In genomic region chr6:36914227-36914794, GRCh38 we compare ENCODE assay signal across 9 cellular contexts. TPM values are rescaled to one million over a fixed set of nuclear protein-coding genes. Genes with fewer than 3 reads are reported as not detected.
DNase-seq lines count a peak whose midpoint lies in the region; ATAC-seq, FAIRE-seq and TF ChIP-seq lines count a peak whose summit lies in the region.
"Had no signal": no experiment of that assay in that cellular context is flagged by ENCODE, and none has a peak within 500 bp of the region (broad histone marks: within the 10 kb centered on the region; RNA-seq: fewer than 3 reads in every experiment).

No MANE protein-coding gene starts in this region.

- no peak for ATAC-seq in GM18505 (IDR thresholded peaks at IDR 0.05; ENCODE audit: unreplicated experiment)

- no peaks in the 10 kb centered on the region for H3K9me3 Mint-ChIP-seq in T-helper 1 cell treated with Interleukin-12 subunit alpha and Interleukin-12 subunit beta and Interleukin-4 antibody, amounts not matched to agents 30 μg/mL and 1 μg/mL, for 36 hours

- no peak overlapping the region for H2AFZ ChIP-seq in H1 (ENCODE audit: low read length)
- H2AFZ ChIP-seq in OCI-LY7 (ENCODE audit: low read length), result no peak overlapping the region

- no peak for FAIRE-seq in H1 (lab: Jason Lieb, UNC)

- peak overlapping the region; percentile 74 for H3K4me3 Mint-ChIP-seq in T-helper 1 cell treated with Interleukin-12 subunit alpha and Interleukin-12 subunit beta and Interleukin-4 antibody, amounts not matched to agents 30 μg/mL and 1 μg/mL, for 36 hours

- peaks cover 37% of the 10 kb centered on the region for H3K36me3 Mint-ChIP-seq in T-helper 1 cell treated with Interleukin-12 subunit alpha and Interleukin-12 subunit beta and Interleukin-4 antibody, amounts not matched to agents 30 μg/mL and 1 μg/mL, for 36 hours (ENCODE audit: low read depth)

- no peaks in the 10 kb centered on the region for H3K79me1 ChIP-seq in H1 (ENCODE audit: low read depth, low read length)

- no peak overlapping the region for H2BK120ac ChIP-seq in H1 (replicated peaks; ENCODE audit: low read depth, low read length)

- no peak overlapping the region for H4K5ac ChIP-seq in H1 (ENCODE audit: insufficient read length, low read depth, low read length)

- DNase-seq in H4 (ENCODE audit: low spot score), result peak; percentile 27
- peak; percentile 41 to 80 for DNase-seq in H1 (ENCODE audit: low read depth in 1 of 2, low spot score in 2 of 2)
- DNase-seq in prostate gland (ENCODE audit: low spot score), result peak; percentile 51
- no peak for DNase-seq in OCI-LY7 (ENCODE audit: low spot score)
- no peak for DNase-seq in NCI-H1417 (lab: John Stamatoyannopoulos, UW)
- no peak for DNase-seq in esophagus muscularis mucosa (ENCODE audit: extremely low spot score)
- DNase-seq: Right ventricle myocardium superior had no signal

- peak overlapping the region; percentile 24; the same call in 1 of the 2 replicates for H3K18ac ChIP-seq in H1 (ENCODE audit: extremely low read depth, low read length)

- H2BK12ac ChIP-seq in H1 (ENCODE audit: low read depth, low read length), result 0 out of 2 replicates have a peak overlapping the region, but pooled peaks have one; percentile 17

- H3K27ac ChIP-seq in H1 (ENCODE audit: low read depth, low read length) (no peak overlapping the region), prostate gland (peak overlapping the region in 1 of 2 donors; percentile 0), OCI-LY7 (ENCODE audit: low read depth, low read length, poor library complexity, severe bottlenecking) (no peak overlapping the region), esophagus muscularis mucosa (replicated peaks in 1 of 4) (no peak overlapping the region)

- H3K9me3 ChIP-seq in H1 (ENCODE audit: insufficient read depth in 2 of 2, low read depth in 1 of 2, low read length in 1 of 2), result no peaks in the 10 kb centered on the region
- no peaks in the 10 kb centered on the region for H3K9me3 ChIP-seq in prostate gland
- no peaks in the 10 kb centered on the region for H3K9me3 ChIP-seq in OCI-LY7 (ENCODE audit: low read length)
- H3K9me3 ChIP-seq in esophagus muscularis mucosa, result no peaks in the 10 kb centered on the region

- CTCF ChIA-PET in H1 (lab: Charles Lee; ENCODE audit: partially characterized antibody), result interaction anchor here (0.6 to 3.9 kb wide), 37 partner anchors 9 to 299 kb away, joined by 3 to 50 read pairs (median 5); partner anchors contain the start of genes C6orf89, PI16 and PPIL1
- CTCF ChIA-PET in OCI-LY7 (lab: Charles Lee; ENCODE audit: unreplicated experiment), result no interaction called here

- no peaks in the 10 kb centered on the region for H3K23me2 ChIP-seq in H1 (ENCODE audit: low read depth, low read length)

- H3K4me2 ChIP-seq in H1 (ENCODE audit: insufficient read depth in 1 of 2, low read depth in 2 of 2, low read length in 2 of 2), result peak overlapping the region in 1 of 2 experiments; percentile 31; a peak in 2 of 4 replicates
- H3K4me2 ChIP-seq in OCI-LY7 (ENCODE audit: low read length), result no peak overlapping the region

- no peaks in the 10 kb centered on the region for H3K27me3 Mint-ChIP-seq in T-helper 1 cell treated with Interleukin-12 subunit alpha and Interleukin-12 subunit beta and Interleukin-4 antibody, amounts not matched to agents 30 μg/mL and 1 μg/mL, for 36 hours (ENCODE audit: low read depth)

- no peak overlapping the region for H4K91ac ChIP-seq in H1 (replicated peaks; ENCODE audit: insufficient read length, low read length)

- no peak overlapping the region; the same call in 1 of the 2 replicates for H2BK5ac ChIP-seq in H1 (ENCODE audit: low read depth, low read length)

- no peak overlapping the region for H3K56ac ChIP-seq in H1 (replicated peaks; ENCODE audit: insufficient read length, low read depth, low read length)

- intact Hi-C loops in prostate gland (cut with DNase I), result no loop called here
- intact Hi-C loops in OCI-LY7 (cut with micrococcal nuclease; ENCODE audit: unreplicated experiment), result no loop called here
- intact Hi-C loops in esophagus muscularis mucosa (cut with DNase I), result no loop called here

- H3K4me3 ChIP-seq in H1 (ENCODE audit: extremely low read depth in 1 of 4, insufficient read depth in 2 of 4, low read depth in 3 of 4, low read length in 4 of 4) (no peak overlapping the region), prostate gland (no peak overlapping the region), OCI-LY7 (ENCODE audit: low read depth, low read length, poor library complexity, severe bottlenecking) (no peak overlapping the region), esophagus muscularis mucosa (no peak overlapping the region)

- H3K4ac ChIP-seq in H1 (replicated peaks; ENCODE audit: insufficient read length, low read depth, low read length), result no peak overlapping the region

- no TSS peak for BruUV-seq in OCI-LY7 (replicated peaks; lab: Mats Ljungman, UMichigan)

- 32% methylated on average over 10 of the region's 10 CpGs; no CpG with 5 or more reads in 1 of the 2 experiments for WGBS in H1 (ENCODE audit: extremely low coverage in 1 of 2, insufficient coverage in 1 of 2, insufficient read length in 1 of 2, insufficient replicate concordance in 2 of 2, low coverage in 1 of 2, low lambda C conversion rate in 2 of 2, missing lambda C conversion rate in 1 of 2), 2 experiments
- 61% methylated on average over 10 of the region's 10 CpGs for WGBS in prostate gland
- 69% methylated on average over 9 of the region's 10 CpGs for WGBS in esophagus muscularis mucosa

- H3K9ac ChIP-seq in H1 (replicated peaks in 1 of 4; ENCODE audit: extremely low read depth in 1 of 4, low read depth in 3 of 4, low read length in 3 of 4), result no peak overlapping the region

- peaks cover 48% of the 10 kb centered on the region for H3K4me1 Mint-ChIP-seq in T-helper 1 cell treated with Interleukin-12 subunit alpha and Interleukin-12 subunit beta and Interleukin-4 antibody, amounts not matched to agents 30 μg/mL and 1 μg/mL, for 36 hours (ENCODE audit: low read depth)

- H3K9me2 ChIP-seq in OCI-LY7 (ENCODE audit: insufficient read depth, low read length), result no peaks in the 10 kb centered on the region

- no peak overlapping the region for H2BK15ac ChIP-seq in H1 (ENCODE audit: low read length)

- no peaks in the 10 kb centered on the region; a peak in 1 of 7 replicates for H3K4me1 ChIP-seq in H1 (replicated peaks in 1 of 4; ENCODE audit: control insufficient read depth in 3 of 4, insufficient read depth in 4 of 4, low read length in 3 of 4)
- H3K4me1 ChIP-seq in prostate gland (replicated peaks), result peaks cover 16% of the 10 kb centered on the region
- no peaks in the 10 kb centered on the region for H3K4me1 ChIP-seq in OCI-LY7 (ENCODE audit: insufficient read depth, low read length, poor library complexity, severe bottlenecking)
- peaks cover 23 to 37% (median 32%) of the 10 kb centered on the region in 4 donors for H3K4me1 ChIP-seq in esophagus muscularis mucosa

- TF ChIP-seq CTCF in H1 (IDR thresholded peaks at IDR 0.05; ENCODE audit: control extremely low read depth in 1 of 3, insufficient read depth in 1 of 3, low read depth in 1 of 3, low read length in 3 of 3), result peak; percentile 60 to 69 (median 69)
- peak in 2 of 4 experiments; percentile 29 to 56 for TF ChIP-seq CTCF in prostate gland (IDR thresholded peaks at IDR 0.05)
- TF ChIP-seq CTCF in OCI-LY7 (conservative IDR thresholded peaks at IDR 0.05; ENCODE audit: low read length), result no peak; the same call in 1 of the 2 replicates
- TF ChIP-seq CTCF in esophagus muscularis mucosa (IDR thresholded peaks at IDR 0.05), result peak in 1 of 3 experiments; percentile 15

- H3K36me3 ChIP-seq in H1 (ENCODE audit: control insufficient read depth in 2 of 4, insufficient read depth in 4 of 4, low read length in 3 of 4), result no peaks in the 10 kb centered on the region
- no peaks in the 10 kb centered on the region for H3K36me3 ChIP-seq in prostate gland
- peaks cover 26% of the 10 kb centered on the region for H3K36me3 ChIP-seq in OCI-LY7 (ENCODE audit: insufficient read depth, low read length)
- peaks cover 22 to 88% (median 71%) of the 10 kb centered on the region in 4 donors for H3K36me3 ChIP-seq in esophagus muscularis mucosa

- H3K27ac Mint-ChIP-seq in T-helper 1 cell treated with Interleukin-12 subunit alpha and Interleukin-12 subunit beta and Interleukin-4 antibody, amounts not matched to agents 30 μg/mL and 1 μg/mL, for 36 hours, result peak overlapping the region; percentile 92

- TF ChIP-seq RAD21 in H1 (IDR thresholded peaks at IDR 0.05 in 1 of 2, conservative IDR thresholded peaks at IDR 0.05 in 1 of 2; ENCODE audit: low read depth in 2 of 2, low read length in 2 of 2), result peak; percentile 63 to 64

- no peak overlapping the region for H2BK20ac ChIP-seq in H1 (ENCODE audit: low read length)

- H3K14ac ChIP-seq in H1 (ENCODE audit: insufficient read length), result no peak overlapping the region

- no peak overlapping the region for H2AK5ac ChIP-seq in H1 (ENCODE audit: low read depth, low read length)

- TF ChIP-seq EP300 in H1 (IDR thresholded peaks at IDR 0.05; ENCODE audit: borderline replicate concordance in 1 of 2, low read depth in 2 of 2, low read length in 2 of 2) (no peak), esophagus muscularis mucosa (IDR thresholded peaks at IDR 0.05) (no peak)

- no peaks in the 10 kb centered on the region for H3K79me2 ChIP-seq in H1 (ENCODE audit: control insufficient read depth in 1 of 2, insufficient read depth in 2 of 2, low read length in 2 of 2)
- no peaks in the 10 kb centered on the region for H3K79me2 ChIP-seq in OCI-LY7 (ENCODE audit: insufficient read depth, low read depth, low read length)

- TF ChIP-seq POLR2A in H1 (IDR thresholded peaks at IDR 0.05; ENCODE audit: control extremely low read depth in 1 of 2, low read depth in 2 of 2, low read length in 2 of 2) (no peak), prostate gland (IDR thresholded peaks at IDR 0.05) (no peak), GM18505 (IDR thresholded peaks at IDR 0.05; ENCODE audit: borderline replicate concordance, extremely low read depth, insufficient read depth, insufficient read length) (no peak), esophagus muscularis mucosa (IDR thresholded peaks at IDR 0.05; ENCODE audit: low read depth) (no peak)

- H3K27me3 ChIP-seq in H1 (replicated peaks in 1 of 4; ENCODE audit: control insufficient read depth in 3 of 4, extremely low read depth in 1 of 4, insufficient read depth in 3 of 4, low read length in 3 of 4) (no peaks in the 10 kb centered on the region), prostate gland (replicated peaks; ENCODE audit: insufficient read depth) (no peaks in the 10 kb centered on the region), esophagus muscularis mucosa (no peaks in the 10 kb centered on the region)

- no peak overlapping the region for H3K23ac ChIP-seq in H1 (ENCODE audit: insufficient read length)

- no peak overlapping the region for H4K8ac ChIP-seq in H1 (ENCODE audit: extremely low read depth, insufficient read depth, low read length)

- H4K20me1 ChIP-seq in H1 (replicated peaks in 1 of 2; ENCODE audit: control insufficient read depth in 1 of 2, insufficient read depth in 2 of 2, low read length in 2 of 2), result no peaks in the 10 kb centered on the region
- H4K20me1 ChIP-seq in OCI-LY7 (ENCODE audit: insufficient read depth, low read length), result no peaks in the 10 kb centered on the region

- POLR2A ChIA-PET in H1 (lab: Charles Lee; ENCODE audit: partially characterized antibody), result interaction anchor here (1.3 to 2.0 kb wide), 4 partner anchors 29 to 72 kb away, joined by 3 to 9 read pairs (median 4); partner anchors contain the start of genes MTCH1 and PPIL1
- POLR2A ChIA-PET in OCI-LY7 (lab: Charles Lee), result interaction anchor here (0.6 kb wide), 3 partner anchors 273 to 1134 kb away, joined by 3 read pairs; no protein-coding TSS in a partner anchor

RNA-seq across cellular contexts. Expression of gene C6orf89, which starts 28.6 kb away (rescaled TPM):
- total RNA-seq in H4 (2014; rRNA removed; shearing (Covaris generic)), result 34.2 and 39.6 TPM in 2 replicates
- total RNA-seq in H1 (2021; fragmentation: NEBNext Ultra II Directional; extraction: Animal tissue kit (Norgen Biotek cat#: 25700)), result 11.6 and 12.3 TPM in 2 replicates
- polyA plus RNA-seq in H1 (2011; rRNA removed), result 4.5 and 4.6 TPM in 2 replicates
- 5.1 TPM for polyA plus RNA-seq in H1 (2011; cell fraction: cytosol; rRNA removed)
- 7.7 TPM for polyA plus RNA-seq in H1 (2011; cell fraction: nucleus; rRNA removed)
- 7.1 to 9.3 TPM (median 7.9 TPM) in 4 replicates for polyA plus RNA-seq in H1 (2012, experiment 1 of 2)
- 3.8 TPM for polyA plus RNA-seq in H1 (2012, experiment 2 of 2)
- polyA plus RNA-seq in H1 (2013, experiment 1 of 2), result 9.4 TPM
- 11.8 TPM for polyA plus RNA-seq in H1 (2013, experiment 2 of 2)
- polyA minus RNA-seq in H1 (2011; rRNA and poly(A)+ RNA removed), result 9.7 and 11.9 TPM in 2 replicates
- 2.8 TPM for polyA minus RNA-seq in H1 (2011; cell fraction: cytosol; rRNA and poly(A)+ RNA removed)
- 3.7 TPM for polyA minus RNA-seq in H1 (2011; cell fraction: nucleus; rRNA and poly(A)+ RNA removed)
- 10 to 100 TPM; 54.9 to 96.9 TPM for total RNA-seq in prostate gland
- total RNA-seq in OCI-LY7 (2014; rRNA removed; shearing (Covaris generic)), result 14.7 and 20.1 TPM in 2 replicates
- total RNA-seq in OCI-LY7 (2022), result 25.7 and 30.0 TPM in 2 replicates
- 10 to 100 TPM; 56.5 to 66.2 (median 59.0) TPM for total RNA-seq in esophagus muscularis mucosa

RNA-seq across cellular contexts. Expression of gene PPIL1, which starts 39.7 kb away (rescaled TPM):
- total RNA-seq in H4 (2014; rRNA removed; shearing (Covaris generic)), result 76.8 and 78.3 TPM in 2 replicates
- 85.8 and 86.5 TPM in 2 replicates for total RNA-seq in H1 (2021; fragmentation: NEBNext Ultra II Directional; extraction: Animal tissue kit (Norgen Biotek cat#: 25700))
- 52.7 and 83.7 TPM in 2 replicates for polyA plus RNA-seq in H1 (2011; rRNA removed)
- polyA plus RNA-seq in H1 (2011; cell fraction: cytosol; rRNA removed), result 63.0 TPM
- 27.8 TPM for polyA plus RNA-seq in H1 (2011; cell fraction: nucleus; rRNA removed)
- polyA plus RNA-seq in H1 (2012, experiment 1 of 2), result 54.8 to 70.5 TPM (median 64.5 TPM) in 4 replicates
- polyA plus RNA-seq in H1 (2012, experiment 2 of 2), result 18.4 TPM
- 70.1 TPM for polyA plus RNA-seq in H1 (2013, experiment 1 of 2)
- 75.7 TPM for polyA plus RNA-seq in H1 (2013, experiment 2 of 2)
- polyA minus RNA-seq in H1 (2011; rRNA and poly(A)+ RNA removed), result 78.4 and 100 TPM in 2 replicates
- polyA minus RNA-seq in H1 (2011; cell fraction: cytosol; rRNA and poly(A)+ RNA removed), result 32.0 TPM
- 25.7 TPM for polyA minus RNA-seq in H1 (2011; cell fraction: nucleus; rRNA and poly(A)+ RNA removed)
- 10 to 100 TPM; 18.7 to 35.9 TPM for total RNA-seq in prostate gland
- 34.6 and 38.9 TPM in 2 replicates for total RNA-seq in OCI-LY7 (2014; rRNA removed; shearing (Covaris generic))
- 35.6 and 40.0 TPM in 2 replicates for total RNA-seq in OCI-LY7 (2022)
- total RNA-seq in esophagus muscularis mucosa, result 10 to 100 TPM; 17.6 to 30.3 (median 25.4) TPM

RNA-seq across cellular contexts. Expression of gene PI16, which starts 40.2 kb away (rescaled TPM):
- not detected in 2 replicates for total RNA-seq in H4 (2014; rRNA removed; shearing (Covaris generic))
- not detected in 2 replicates for total RNA-seq in H1 (2021; fragmentation: NEBNext Ultra II Directional; extraction: Animal tissue kit (Norgen Biotek cat#: 25700))
- polyA plus RNA-seq in H1 (2011; rRNA removed), result 0.05 and 0.06 TPM in 2 replicates
- polyA plus RNA-seq in H1 (2011; cell fraction: cytosol; rRNA removed), result 0.12 TPM
- 0.27 TPM for polyA plus RNA-seq in H1 (2011; cell fraction: nucleus; rRNA removed)
- polyA plus RNA-seq in H1 (2012, experiment 1 of 2), result not detected in 4 replicates
- polyA plus RNA-seq in H1 (2012, experiment 2 of 2), result 0.08 TPM
- polyA plus RNA-seq in H1 (2013, experiment 1 of 2), result not detected
- not detected for polyA plus RNA-seq in H1 (2013, experiment 2 of 2)
- not detected in 2 replicates for polyA minus RNA-seq in H1 (2011; rRNA and poly(A)+ RNA removed)
- polyA minus RNA-seq in H1 (2011; cell fraction: cytosol; rRNA and poly(A)+ RNA removed), result not detected
- not detected for polyA minus RNA-seq in H1 (2011; cell fraction: nucleus; rRNA and poly(A)+ RNA removed)
- total RNA-seq in prostate gland (10 to 100 TPM in 1 of 2 donors, 1 to 10 TPM in 1; 7.9 to 18.0 TPM), OCI-LY7 (2022) (0.30 TPM in 1 of 2 replicates, not detected in the other), esophagus muscularis mucosa (10 to 100 TPM; 44.8 to 64.3 (median 56.9) TPM)
- total RNA-seq in OCI-LY7 (2014; rRNA removed; shearing (Covaris generic)), result not detected in 2 replicates

Comparison
In these comparisons a context has a peak if more than half of its experiments do, and no peak if none do; other contexts are left out.
1. DNase-seq: peak in H4 (single experiment), H1 (2 of 2) and prostate gland (single experiment); none in OCI-LY7 (single experiment), NCI-H1417 (0 of 3) and esophagus muscularis mucosa (single experiment).